1 cellular context compared by ENCODE assay signal in the genomic region with DNA sequence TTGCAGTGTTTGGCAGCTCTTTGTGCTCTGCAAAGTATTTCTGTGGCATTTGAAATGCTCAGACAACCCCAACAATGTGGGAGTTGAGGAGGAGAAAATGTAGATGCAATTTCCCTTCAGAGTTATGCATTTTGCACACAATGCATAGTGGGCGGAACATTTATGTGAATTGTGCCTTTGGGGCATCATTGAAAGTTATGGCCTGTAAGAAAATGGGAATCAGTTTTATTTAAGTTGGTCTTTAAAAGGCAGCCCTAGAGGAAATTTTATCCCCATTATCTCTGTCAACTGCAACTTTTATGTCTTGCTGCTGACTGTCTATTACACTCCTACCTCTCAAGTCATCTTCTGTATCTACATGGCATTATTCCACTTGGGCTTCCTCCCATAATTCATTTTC.
TF ChIP-seq lines count a peak whose summit lies in the region.

No MANE protein-coding gene starts in this region.

TF ChIP-seq in HEK293, 187 proteins besides CTCF, POLR2A, EP300 and RAD21 (continued from another document):
- TF ChIP-seq PRDM6 (tag by site-specific recombination; IDR thresholded peaks at IDR 0.05) (peak; percentile 74), ZBTB7A (tag by site-specific recombination; IDR thresholded peaks at IDR 0.05; ENCODE audit: low read depth) (no peak), EGR2 (tag by site-specific recombination; IDR thresholded peaks at IDR 0.05; ENCODE audit: low read depth) (peak; percentile 43; the same call in 1 of the 2 replicates), RBAK (tag by site-specific recombination; IDR thresholded peaks at IDR 0.05) (no peak), IKZF3 (tag by site-specific recombination; IDR thresholded peaks at IDR 0.05) (no peak)
- TF ChIP-seq, protein P1, sequence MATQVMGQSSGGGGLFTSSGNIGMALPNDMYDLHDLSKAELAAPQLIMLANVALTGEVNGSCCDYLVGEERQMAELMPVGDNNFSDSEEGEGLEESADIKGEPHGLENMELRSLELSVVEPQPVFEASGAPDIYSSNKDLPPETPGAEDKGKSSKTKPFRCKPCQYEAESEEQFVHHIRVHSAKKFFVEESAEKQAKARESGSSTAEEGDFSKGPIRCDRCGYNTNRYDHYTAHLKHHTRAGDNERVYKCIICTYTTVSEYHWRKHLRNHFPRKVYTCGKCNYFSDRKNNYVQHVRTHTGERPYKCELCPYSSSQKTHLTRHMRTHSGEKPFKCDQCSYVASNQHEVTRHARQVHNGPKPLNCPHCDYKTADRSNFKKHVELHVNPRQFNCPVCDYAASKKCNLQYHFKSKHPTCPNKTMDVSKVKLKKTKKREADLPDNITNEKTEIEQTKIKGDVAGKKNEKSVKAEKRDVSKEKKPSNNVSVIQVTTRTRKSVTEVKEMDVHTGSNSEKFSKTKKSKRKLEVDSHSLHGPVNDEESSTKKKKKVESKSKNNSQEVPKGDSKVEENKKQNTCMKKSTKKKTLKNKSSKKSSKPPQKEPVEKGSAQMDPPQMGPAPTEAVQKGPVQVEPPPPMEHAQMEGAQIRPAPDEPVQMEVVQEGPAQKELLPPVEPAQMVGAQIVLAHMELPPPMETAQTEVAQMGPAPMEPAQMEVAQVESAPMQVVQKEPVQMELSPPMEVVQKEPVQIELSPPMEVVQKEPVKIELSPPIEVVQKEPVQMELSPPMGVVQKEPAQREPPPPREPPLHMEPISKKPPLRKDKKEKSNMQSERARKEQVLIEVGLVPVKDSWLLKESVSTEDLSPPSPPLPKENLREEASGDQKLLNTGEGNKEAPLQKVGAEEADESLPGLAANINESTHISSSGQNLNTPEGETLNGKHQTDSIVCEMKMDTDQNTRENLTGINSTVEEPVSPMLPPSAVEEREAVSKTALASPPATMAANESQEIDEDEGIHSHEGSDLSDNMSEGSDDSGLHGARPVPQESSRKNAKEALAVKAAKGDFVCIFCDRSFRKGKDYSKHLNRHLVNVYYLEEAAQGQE (tag by site-specific recombination; IDR thresholded peaks at IDR 0.05): no peak
